Comparison of ENCODE assay signal across 17 cellular contexts in genomic region chr18:46398625-46399024, GRCh38.
"Had no signal": no experiment of that assay in that cellular context is flagged by ENCODE, and none has a peak within 500 bp of the region (broad histone marks: within the 10 kb centered on the region; RNA-seq: fewer than 3 reads in every experiment).

No MANE protein-coding gene starts in this region.

- H3K27me3 ChIP-seq: foreskin keratinocyte, tibial artery had no signal

- DNase-seq: activated CD4-positive, alpha-beta T cell treated with anti-CD3 and anti-CD28 coated beads for 36 hours; activated CD4-positive, alpha-beta T cell treated with anti-CD3 and anti-CD28 coated beads, Interleukin-2, amount 50 U/mL, for 48 hours; activated T-cell treated with anti-CD3 and anti-CD28 coated beads for 4 hours; dermis blood vessel endothelial cell; effector memory CD4-positive, alpha-beta T cell; foreskin keratinocyte; hippocampal formation; islet precursor cell; occipital lobe; retina; stimulated activated CD8-positive, alpha-beta memory T cell treated with anti-CD3 and anti-CD28 coated beads, Interleukin-4, amount 100 ng/mL, for 48 hours; stimulated activated naive CD4-positive, alpha-beta T cell treated with Interleukin-2 at 50 U/mL for 16 hours; tibial artery had no signal

- H3K36me3 ChIP-seq: tibial artery had no signal

- H3K36me3 Mint-ChIP-seq: activated naive CD8-positive, alpha-beta T cell; mesothelial cell of epicardium had no signal

- H3K27ac Mint-ChIP-seq: activated CD4-positive, alpha-beta T cell treated with anti-CD3 and anti-CD28 coated beads for 36 hours; activated naive CD8-positive, alpha-beta T cell; mesothelial cell of epicardium had no signal

- H3K9me3 Mint-ChIP-seq: activated T-helper 1 cell treated with anti-CD3 and anti-CD28 coated beads, Interleukin-12 subunit alpha, Interleukin-12 subunit beta, Interleukin-2, Interleukin-4 antibody, amounts not matched to agents 30 ng/mL and 10 ng/mL and 1 ng/mL, durations not matched to agents 14 hours and 24 hours and 36 hours; mesothelial cell of epicardium had no signal

- H3K4me1 Mint-ChIP-seq: activated CD4-positive, alpha-beta T cell treated with anti-CD3 and anti-CD28 coated beads for 36 hours; mesothelial cell of epicardium had no signal

- H3K27ac ChIP-seq: foreskin keratinocyte, tibial artery had no signal

- H3K27me3 Mint-ChIP-seq: activated CD4-positive, alpha-beta T cell treated with anti-CD3 and anti-CD28 coated beads for 36 hours; activated naive CD8-positive, alpha-beta T cell had no signal

- H3K4me3 ChIP-seq: lung, tibial artery had no signal

- H3K9me3 ChIP-seq: tibial artery had no signal

- H3K4me1 ChIP-seq: foreskin keratinocyte, tibial artery had no signal

- H3K4me3 Mint-ChIP-seq: activated CD4-positive, alpha-beta T cell treated with anti-CD3 and anti-CD28 coated beads for 36 hours; activated naive CD8-positive, alpha-beta T cell; activated T-helper 1 cell treated with anti-CD3 and anti-CD28 coated beads, Interleukin-12 subunit alpha, Interleukin-12 subunit beta, Interleukin-2, Interleukin-4 antibody, amounts not matched to agents 30 ng/mL and 10 ng/mL and 1 ng/mL, durations not matched to agents 14 hours and 24 hours and 36 hours; mesothelial cell of epicardium had no signal
